ENCODE assay signal across 8 cellular contexts in the genomic region with DNA sequence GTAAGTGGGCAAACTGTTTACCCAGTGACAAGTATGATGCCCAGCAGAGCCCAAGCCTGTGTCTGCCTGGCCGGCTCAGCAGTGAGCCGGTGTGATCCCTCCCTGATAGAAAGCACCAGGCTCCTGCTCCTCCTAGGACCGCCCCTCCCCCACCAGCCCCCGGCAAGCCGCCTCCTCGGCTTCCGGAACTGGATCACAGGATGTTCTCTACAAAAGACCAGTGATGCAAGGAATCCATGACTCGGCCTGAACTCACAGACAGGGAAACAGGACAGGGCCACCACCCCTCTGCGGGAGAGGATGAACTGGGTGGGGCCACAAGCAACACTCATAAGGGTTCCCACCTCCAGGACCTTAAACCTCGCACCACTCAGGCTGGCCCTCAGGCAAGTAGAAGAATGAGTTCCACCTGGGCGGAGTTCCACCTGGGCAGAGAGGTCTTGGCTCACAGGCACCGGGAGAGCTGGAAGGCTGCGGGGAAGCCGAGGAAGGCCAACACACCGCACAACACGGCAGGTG. TPM values are rescaled to one million over a fixed set of nuclear protein-coding genes. Genes with fewer than 3 reads are reported as not detected.
DNase-seq lines count a peak whose midpoint lies in the region; ATAC-seq and TF ChIP-seq lines count a peak whose summit lies in the region.

No MANE protein-coding gene starts in this region.

- peak overlapping the region; percentile 87 for H3K27ac Mint-ChIP-seq in osteocyte (ENCODE audit: unreplicated experiment)

- H3K36me3 ChIP-seq in RWPE2 (ENCODE audit: low read depth) = peaks cover 4% of the 10 kb centered on the region; the same call in 1 of the 2 replicates

- H3K9me3 Mint-ChIP-seq in osteocyte (ENCODE audit: unreplicated experiment) = no peaks in the 10 kb centered on the region

- peaks cover 2% of the 10 kb centered on the region for H3K9me3 ChIP-seq in RWPE2 (ENCODE audit: severe bottlenecking)

- H3K4me3 Mint-ChIP-seq in osteocyte (ENCODE audit: unreplicated experiment) = no peak overlapping the region

- H3K27ac ChIP-seq in RWPE2 (ENCODE audit: poor library complexity, severe bottlenecking) = peak overlapping the region; percentile 93

- no peaks in the 10 kb centered on the region for H3K27me3 Mint-ChIP-seq in osteocyte (ENCODE audit: unreplicated experiment)

- no peak for TF ChIP-seq CTCF in RWPE2 (IDR thresholded peaks at IDR 0.05; ENCODE audit: poor library complexity, severe bottlenecking)
- no peak for TF ChIP-seq CTCF in fibroblast of villous mesenchyme (IDR thresholded peaks at IDR 0.05; ENCODE audit: insufficient read depth, low read depth, low read length)
- TF ChIP-seq CTCF in osteocyte (IDR thresholded peaks at IDR 0.05) = no peak

- peaks cover 19% of the 10 kb centered on the region for H3K4me1 ChIP-seq in RWPE2 (ENCODE audit: insufficient read depth, poor library complexity, severe bottlenecking)

- no peaks in the 10 kb centered on the region for H3K27me3 ChIP-seq in RWPE2 (ENCODE audit: insufficient read depth, poor library complexity, severe bottlenecking)

- peaks cover 25% of the 10 kb centered on the region for H3K4me1 Mint-ChIP-seq in osteocyte (ENCODE audit: unreplicated experiment)

- DNase-seq in G401 (ENCODE audit: low spot score) = peak; percentile 71
- peak; percentile 98 for DNase-seq in RWPE2 (ENCODE audit: low spot score)
- DNase-seq in fibroblast of villous mesenchyme (ENCODE audit: low read depth) = peak; percentile 89
- DNase-seq in osteocyte (ENCODE audit: extremely low spot score, unreplicated experiment) = no peak
- DNase-seq in NCI-H146 (lab: John Stamatoyannopoulos, UW) = no peak

- H3K4me3 ChIP-seq in RWPE2 (ENCODE audit: severe bottlenecking) (peak overlapping the region; percentile 44), fibroblast of villous mesenchyme (ENCODE audit: low read depth, low read length) (peak overlapping the region; percentile 47)

- in situ Hi-C loops in G401 (cut with HindIII; ENCODE audit: low sequenced_read_pairs) = no loop called here

- peak; percentile 95 for ATAC-seq in RWPE2 (ENCODE audit: low read depth)
- no peak for ATAC-seq in GM18861 (IDR thresholded peaks at IDR 0.05; ENCODE audit: unreplicated experiment)
- ATAC-seq in GM21528 (IDR thresholded peaks at IDR 0.05; ENCODE audit: low FRiP score, unreplicated experiment) = no peak
- ATAC-seq in HG03039 (IDR thresholded peaks at IDR 0.05; ENCODE audit: unreplicated experiment) = no peak

- no peaks in the 10 kb centered on the region for H3K36me3 Mint-ChIP-seq in osteocyte (ENCODE audit: unreplicated experiment)

RNA-seq across cellular contexts. Expression of gene ACOT7, which starts 7.8 kb away (rescaled TPM):
- 94.4 and 99.2 TPM in 2 replicates for total RNA-seq in G401 (2014; rRNA removed; shearing (Covaris generic))
- 16.1 and 17.3 TPM in 2 replicates for total RNA-seq in fibroblast of villous mesenchyme
- total RNA-seq in osteocyte = 21.6 and 21.8 TPM in 2 replicates

RNA-seq across cellular contexts. Expression of gene HES2, which starts 34.0 kb away (rescaled TPM):
- 1.6 and 3.1 TPM in 2 replicates for total RNA-seq in G401 (2014; rRNA removed; shearing (Covaris generic))
- total RNA-seq in fibroblast of villous mesenchyme (0.43 TPM in 1 of 2 replicates, not detected in the other), osteocyte (not detected in 2 replicates)

RNA-seq across cellular contexts. Expression of gene ESPN, which starts 38.8 kb away (rescaled TPM):
- 0.07 TPM in 1 of 2 replicates, not detected in the other for total RNA-seq in G401 (2014; rRNA removed; shearing (Covaris generic))
- not detected in 2 replicates for total RNA-seq in fibroblast of villous mesenchyme
- total RNA-seq in osteocyte = 0.31 TPM in 1 of 2 replicates, not detected in the other

Comparison
In these comparisons a context has a peak if more than half of its experiments do, and no peak if none do; other contexts are left out.
1. DNase-seq: peak in G401 (single experiment), RWPE2 (single experiment) and fibroblast of villous mesenchyme (single experiment); none in osteocyte (single experiment) and NCI-H146 (single experiment).